In the genomic region with DNA sequence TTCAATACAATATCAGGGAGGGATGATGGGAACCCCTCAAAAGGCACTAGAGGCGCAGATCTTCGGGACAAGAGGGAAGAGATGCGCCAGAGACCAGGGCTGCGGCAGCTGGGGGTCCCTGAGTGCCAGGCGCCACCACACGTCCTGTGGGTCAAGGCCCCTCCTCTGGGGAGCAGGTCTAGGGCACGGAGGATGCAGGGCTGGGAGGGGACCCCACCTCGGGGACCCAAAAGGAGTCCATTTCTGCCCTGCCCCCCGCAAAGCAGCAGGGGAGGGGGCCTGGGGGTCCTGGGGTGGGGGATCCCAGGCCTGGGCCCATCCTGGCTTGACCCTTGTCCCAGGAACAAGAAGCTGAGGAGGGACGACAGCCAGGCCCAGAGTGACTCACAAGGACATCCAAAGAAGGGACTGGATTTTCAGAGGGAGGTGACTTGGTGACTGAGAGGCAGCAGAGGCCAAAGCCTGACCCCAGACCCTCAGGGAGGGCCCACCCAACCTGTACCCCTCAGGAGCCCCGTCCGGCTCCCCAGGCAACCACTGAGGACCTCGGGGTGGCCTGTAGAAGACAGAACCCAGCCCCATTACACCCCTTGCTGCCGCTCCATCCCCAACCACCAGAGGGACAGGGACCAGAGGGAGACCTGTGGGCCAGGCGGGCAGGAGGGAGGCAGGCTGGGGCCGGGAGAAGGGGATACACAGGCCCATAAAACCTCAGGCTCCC, we compare ENCODE assay signal across 8 cellular contexts. TPM values are rescaled to one million over a fixed set of nuclear protein-coding genes. Genes with fewer than 3 reads are reported as not detected.
DNase-seq lines count a peak whose midpoint lies in the region; ATAC-seq, FAIRE-seq and TF ChIP-seq lines count a peak whose summit lies in the region.

No MANE protein-coding gene starts in this region.

- peaks cover 54% of the 10 kb centered on the region for H4K20me1 ChIP-seq in smooth muscle cell (ENCODE audit: low read depth)

- H3K9ac ChIP-seq in smooth muscle cell (ENCODE audit: low read depth) (no peak overlapping the region), colonic mucosa (ENCODE audit: low read depth in 2 of 2, low read length in 2 of 2) (no peak overlapping the region)

- H3K4me3 Mint-ChIP-seq in Calu3 (ENCODE audit: low read depth, unreplicated experiment), result no peak overlapping the region

- no peak overlapping the region for H3K4me3 ChIP-seq in fibroblast of villous mesenchyme (ENCODE audit: low read depth, low read length)
- H3K4me3 ChIP-seq in smooth muscle cell, result no peak overlapping the region
- H3K4me3 ChIP-seq in colonic mucosa, result no peak overlapping the region

- WGBS in smooth muscle cell (ENCODE audit: low lambda C conversion rate), result 85% methylated on average over 15 of the region's 16 CpGs

- no peak overlapping the region for H3K4me2 ChIP-seq in smooth muscle cell

- H3K36me3 Mint-ChIP-seq in Calu3 (ENCODE audit: insufficient read depth, unreplicated experiment), result peaks cover 57% of the 10 kb centered on the region

- H3K27me3 ChIP-seq in smooth muscle cell (ENCODE audit: low read depth) (no peaks in the 10 kb centered on the region), colonic mucosa (no peaks in the 10 kb centered on the region)

- DNase-seq in Calu3, result peak; percentile 56
- DNase-seq in HTR-8/SVneo (ENCODE audit: insufficient read length, low spot score), result peak; percentile 55
- DNase-seq in activated CD4-positive, alpha-beta T cell treated with anti-CD3 and anti-CD28 coated beads, Interleukin-2, amount 50 U/mL, for 48 hours, result peak; percentile 44 to 46
- peak; percentile 40 for DNase-seq in fibroblast of villous mesenchyme (ENCODE audit: low read depth)
- DNase-seq in smooth muscle cell (lab: John Stamatoyannopoulos, UW; ENCODE audit: unreplicated experiment), result no peak
- DNase-seq in colonic mucosa, result no peak

- no TSS peak for BruUV-seq in Calu3 (replicated peaks; lab: Mats Ljungman, UMichigan)

- FAIRE-seq in HTR-8/SVneo (lab: Jason Lieb, UNC), result peak; percentile 36

- no peaks in the 10 kb centered on the region for H3K9me3 ChIP-seq in smooth muscle cell (replicated peaks; ENCODE audit: low read depth)
- no peaks in the 10 kb centered on the region for H3K9me3 ChIP-seq in colonic mucosa

- H3F3A ChIP-seq in smooth muscle cell (ENCODE audit: low read depth), result no peaks in the 10 kb centered on the region

- ATAC-seq in HG03571 (IDR thresholded peaks at IDR 0.05; ENCODE audit: unreplicated experiment) (no peak), GM21737 (IDR thresholded peaks at IDR 0.05; ENCODE audit: unreplicated experiment) (no peak)

- CTCF ChIA-PET in Calu3 (lab: Charles Lee), result interaction anchor here (1.2 kb wide), 1 partner anchor 61 kb away, joined by 3 read pairs; no protein-coding TSS in a partner anchor

- no peaks in the 10 kb centered on the region for H3K4me1 Mint-ChIP-seq in Calu3 (ENCODE audit: low read depth, unreplicated experiment)

- H3K27me3 Mint-ChIP-seq in Calu3 (ENCODE audit: unreplicated experiment), result no peaks in the 10 kb centered on the region

- H3K4me1 ChIP-seq in smooth muscle cell (ENCODE audit: low read depth) (no peaks in the 10 kb centered on the region), colonic mucosa (no peaks in the 10 kb centered on the region)

- peaks cover under 1% of the 10 kb centered on the region for H3K79me2 ChIP-seq in smooth muscle cell (ENCODE audit: low read depth)

- no peaks in the 10 kb centered on the region for H3K9me3 Mint-ChIP-seq in Calu3 (ENCODE audit: low read depth, unreplicated experiment)

- TF ChIP-seq CTCF in Calu3 (IDR thresholded peaks at IDR 0.05; ENCODE audit: unreplicated experiment) (peak; percentile 44), fibroblast of villous mesenchyme (IDR thresholded peaks at IDR 0.05; ENCODE audit: insufficient read depth, low read depth, low read length) (peak; percentile 65), smooth muscle cell (IDR thresholded peaks at IDR 0.05; ENCODE audit: borderline replicate concordance, insufficient read depth, poor library complexity, severe bottlenecking) (peak; percentile 48), colonic mucosa (IDR thresholded peaks at IDR 0.05) (no peak)

- H2AFZ ChIP-seq in smooth muscle cell (ENCODE audit: low read depth), result no peak overlapping the region

- no peaks in the 10 kb centered on the region for H3K36me3 ChIP-seq in smooth muscle cell (ENCODE audit: low read depth)
- H3K36me3 ChIP-seq in colonic mucosa, result peaks cover 23% of the 10 kb centered on the region

- peak overlapping the region; percentile 42 for H3K27ac ChIP-seq in smooth muscle cell (ENCODE audit: low read depth)
- H3K27ac ChIP-seq in colonic mucosa, result no peak overlapping the region

- intact Hi-C loops in Calu3 (cut with micrococcal nuclease; ENCODE audit: unreplicated experiment), result loop anchor here (2.0 kb wide), 1 partner anchor 81 kb away; no protein-coding TSS in a partner anchor
- intact Hi-C loops in colonic mucosa (cut with DNase I), result loop anchor here (2.0 to 10.0 kb wide), 2 partner anchors 81 to 229 kb away; a partner anchor contains a TSS

- no peak overlapping the region for H3K27ac Mint-ChIP-seq in Calu3 (ENCODE audit: unreplicated experiment)

RNA-seq across cellular contexts. Expression of a gene that starts 54.2 kb away (rescaled TPM):
- 12.0 and 18.4 TPM in 2 replicates for total RNA-seq in Calu3 (2022)
- total RNA-seq in fibroblast of villous mesenchyme, result 12.5 and 20.0 TPM in 2 replicates
- 10.5 and 15.3 TPM in 2 replicates for total RNA-seq in smooth muscle cell
- 27.0 and 28.7 TPM in 2 replicates for polyA plus RNA-seq in smooth muscle cell
- total RNA-seq in colonic mucosa, result 10 to 100 TPM; 14.7 to 15.6 TPM

RNA-seq across cellular contexts. Expression of a gene that starts 54.4 kb away (rescaled TPM):
- total RNA-seq in Calu3 (2022), result 788 and 855 TPM in 2 replicates
- 798 and 844 TPM in 2 replicates for total RNA-seq in fibroblast of villous mesenchyme
- 1,296 and 1,445 TPM in 2 replicates for total RNA-seq in smooth muscle cell
- polyA plus RNA-seq in smooth muscle cell, result 371 and 424 TPM in 2 replicates
- 100 to 1,000 TPM; 916 to 973 TPM for total RNA-seq in colonic mucosa

Comparison
In these comparisons a context has a peak if more than half of its experiments do, and no peak if none do; other contexts are left out.
1. DNase-seq: peak in Calu3 (single experiment), HTR-8/SVneo (single experiment), activated CD4-positive, alpha-beta T cell treated with anti-CD3 and anti-CD28 coated beads, Interleukin-2, amount 50 U/mL, for 48 hours (2 of 2) and fibroblast of villous mesenchyme (single experiment); none in smooth muscle cell (single experiment) and colonic mucosa (single experiment).